In genomic region chrX:133370719-133371275, GRCh38 we compare ENCODE assay signal across 20 cellular contexts. TPM values are rescaled to one million over a fixed set of nuclear protein-coding genes. Genes with fewer than 3 reads are reported as not detected.
DNase-seq lines count a peak whose midpoint lies in the region; ATAC-seq and TF ChIP-seq lines count a peak whose summit lies in the region.
"Had no signal": no experiment of that assay in that cellular context is flagged by ENCODE, and none has a peak within 500 bp of the region (broad histone marks: within the 10 kb centered on the region; RNA-seq: fewer than 3 reads in every experiment).

No MANE protein-coding gene starts in this region.

- H3K9me3 ChIP-seq in HEK293 (ENCODE audit: control insufficient read depth, insufficient read depth, low read depth, low read length): no peaks in the 10 kb centered on the region
- H3K9me3 ChIP-seq: BLaER1 treated with 17β-estradiol and CSF1 and Interleukin-3, amounts not matched to agents 10 nM and 100 nM; Peyer's patch; SJCRH30 had no signal

- no peaks in the 10 kb centered on the region for H3K36me3 ChIP-seq in HEK293 (ENCODE audit: control insufficient read depth in 2 of 2, insufficient read depth in 1 of 2, low read length in 2 of 2)
- H3K36me3 ChIP-seq: BLaER1 treated with 17β-estradiol and CSF1 and Interleukin-3, amounts not matched to agents 10 nM and 100 nM; Peyer's patch; SJCRH30 had no signal

- H3K4me1 Mint-ChIP-seq in WTC11: peaks cover 74% of the 10 kb centered on the region
- H3K4me1 Mint-ChIP-seq in nephron progenitor cell: peaks cover 61% of the 10 kb centered on the region
- H3K4me1 Mint-ChIP-seq: CD4-positive, alpha-beta memory T cell had no signal

- ATAC-seq in WTC11: no peak
- ATAC-seq in HG02938 (IDR thresholded peaks at IDR 0.05; ENCODE audit: unreplicated experiment): no peak

- peaks cover 20% of the 10 kb centered on the region for H3K4me1 ChIP-seq in HEK293 (ENCODE audit: control insufficient read depth, insufficient read depth, low read length)
- H3K4me1 ChIP-seq: SJCRH30 had no signal

- H3K36me3 Mint-ChIP-seq in WTC11: no peaks in the 10 kb centered on the region
- no peaks in the 10 kb centered on the region for H3K36me3 Mint-ChIP-seq in nephron progenitor cell (ENCODE audit: low read depth)
- H3K36me3 Mint-ChIP-seq: CD4-positive, alpha-beta memory T cell had no signal

- DNase-seq in WTC11 (ENCODE audit: low spot score): no peak
- DNase-seq in nephron progenitor cell: no peak
- DNase-seq in germinal center (ENCODE audit: low spot score): no peak
- no peak for DNase-seq in RPMI8226
- no peak for DNase-seq in NCI-H748 (lab: John Stamatoyannopoulos, UW; ENCODE audit: unreplicated experiment)
- DNase-seq: ACHN; CD4-positive, alpha-beta memory T cell; GDM1; H7; KBM-7; NCI-H1105 treated with DMSO at 0.1 percent for 48 hours; NCI-H2029 treated with DMSO at 0.1 percent for 48 hours; NCI-H226; NCI-H82; Peyer's patch; SJCRH30 had no signal

- TF ChIP-seq CTCF in HEK293 (tag by site-specific recombination; IDR thresholded peaks at IDR 0.05): no peak
- no peak for TF ChIP-seq CTCF in WTC11 (IDR thresholded peaks at IDR 0.05)
- no peak for TF ChIP-seq CTCF in nephron progenitor cell (IDR thresholded peaks at IDR 0.05)

- POLR2A ChIA-PET in HEK293 (lab: Yijun Ruan, JAX) (no interaction called here), WTC11 (lab: Charles Lee) (no interaction called here)

- H3K27me3 Mint-ChIP-seq in WTC11 (ENCODE audit: low read depth) (no peaks in the 10 kb centered on the region), nephron progenitor cell (ENCODE audit: low read depth, poor library complexity) (no peaks in the 10 kb centered on the region)

- no peak overlapping the region for H3K4me3 ChIP-seq in HEK293 (ENCODE audit: low read depth, low read length)
- H3K4me3 ChIP-seq: BLaER1 treated with 17β-estradiol and CSF1 and Interleukin-3, amounts not matched to agents 10 nM and 100 nM; Peyer's patch; SJCRH30 had no signal

- H3K27ac Mint-ChIP-seq in WTC11 (peak overlapping the region; percentile 33; the same call in 1 of the 2 replicates), nephron progenitor cell (peak overlapping the region; percentile 33)
- H3K27ac Mint-ChIP-seq: CD4-positive, alpha-beta memory T cell had no signal

- CTCF ChIA-PET in HEK293 (lab: Yijun Ruan, JAX): no interaction called here
- CTCF ChIA-PET in WTC11 (lab: Charles Lee): no interaction called here

- H3K4me3 Mint-ChIP-seq in WTC11: no peak overlapping the region
- no peak overlapping the region for H3K4me3 Mint-ChIP-seq in nephron progenitor cell
- H3K4me3 Mint-ChIP-seq: CD4-positive, alpha-beta memory T cell had no signal

- no peak overlapping the region for H3K27ac ChIP-seq in HEK293 (ENCODE audit: extremely low read depth, low read depth, low read length)
- H3K27ac ChIP-seq: BLaER1 treated with 17β-estradiol and CSF1 and Interleukin-3, amounts not matched to agents 10 nM and 100 nM; Peyer's patch; SJCRH30 had no signal

- H3K9me3 Mint-ChIP-seq in WTC11 (no peaks in the 10 kb centered on the region), nephron progenitor cell (no peaks in the 10 kb centered on the region)
- H3K9me3 Mint-ChIP-seq: CD4-positive, alpha-beta memory T cell had no signal

TF ChIP-seq in HEK293, 187 proteins besides CTCF, POLR2A, EP300 and RAD21 (continues in another document):
- TF ChIP-seq ZNF510 (tag by site-specific recombination; IDR thresholded peaks at IDR 0.05; ENCODE audit: insufficient replicate concordance) (no peak), ZNF169 (tag by site-specific recombination; IDR thresholded peaks at IDR 0.05) (no peak), ZNF423 (tag by site-specific recombination; IDR thresholded peaks at IDR 0.05) (no peak), ZNF24 (tag by site-specific recombination; IDR thresholded peaks at IDR 0.05) (no peak), ZXDB (tag by site-specific recombination; IDR thresholded peaks at IDR 0.05) (no peak), ZNF302 (tag by site-specific recombination; IDR thresholded peaks at IDR 0.05; ENCODE audit: low read depth) (no peak), PRDM6 (tag by site-specific recombination; IDR thresholded peaks at IDR 0.05) (peak; percentile 64)
- TF ChIP-seq, protein P1, sequence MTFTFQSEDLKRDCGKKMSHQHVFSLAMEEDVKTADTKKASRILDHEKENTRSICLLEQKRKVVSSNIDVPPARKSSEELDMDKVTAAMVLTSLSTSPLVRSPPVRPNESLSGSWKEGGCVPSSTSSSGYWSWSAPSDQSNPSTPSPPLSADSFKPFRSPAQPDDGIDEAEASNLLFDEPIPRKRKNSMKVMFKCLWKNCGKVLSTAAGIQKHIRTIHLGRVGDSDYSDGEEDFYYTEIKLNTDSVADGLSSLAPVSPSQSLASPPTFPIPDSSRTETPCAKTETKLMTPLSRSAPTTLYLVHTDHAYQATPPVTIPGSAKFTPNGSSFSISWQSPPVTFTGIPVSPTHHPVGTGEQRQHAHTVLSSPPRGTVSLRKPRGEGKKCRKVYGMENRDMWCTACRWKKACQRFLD (tag by site-specific recombination; IDR thresholded peaks at IDR 0.05): no peak

TF ChIP-seq in WTC11, 78 proteins besides CTCF, POLR2A, EP300 and RAD21:
- TF ChIP-seq ZNF232 (CRISPR knock-in tag; IDR thresholded peaks at IDR 0.05): no peak
- TF ChIP-seq IRF2 (CRISPR knock-in tag; IDR thresholded peaks at IDR 0.05; ENCODE audit: borderline replicate concordance, low read depth): no peak
- TF ChIP-seq CREB1 (CRISPR knock-in tag; IDR thresholded peaks at IDR 0.05): no peak
- TF ChIP-seq SP1 (CRISPR knock-in tag; conservative IDR thresholded peaks at IDR 0.05): no peak

RNA-seq across cellular contexts. Expression of gene GPC4, which starts 44.5 kb away (rescaled TPM):
- 120 to 144 TPM (median 120 TPM) in 3 replicates for total RNA-seq in WTC11 (2021)
- total RNA-seq: CD4-positive, alpha-beta memory T cell; OCI-LY7 had no signal
